Comparison of ENCODE assay signal across 21 cellular contexts in genomic region chr3:72567976-72568560, GRCh38.
DNase-seq lines count a peak whose midpoint lies in the region; TF ChIP-seq lines count a peak whose summit lies in the region.
"Had no signal": no experiment of that assay in that cellular context is flagged by ENCODE, and none has a peak within 500 bp of the region (broad histone marks: within the 10 kb centered on the region; RNA-seq: fewer than 3 reads in every experiment).

No MANE protein-coding gene starts in this region.

- H3K36me3 ChIP-seq in colonic mucosa (no peaks in the 10 kb centered on the region), liver (ENCODE audit: control insufficient read depth in 4 of 4, insufficient read depth in 3 of 4, low read depth in 1 of 4, low read length in 3 of 4) (no peaks in the 10 kb centered on the region), right atrium auricular region (no peaks in the 10 kb centered on the region)
- H3K36me3 ChIP-seq: BLaER1 had no signal

- H3K27ac ChIP-seq in colonic mucosa (no peak overlapping the region), liver (ENCODE audit: low read depth in 1 of 2, low read length in 2 of 2) (peak overlapping the region; percentile 4 to 39), right atrium auricular region (no peak overlapping the region)
- H3K27ac ChIP-seq: 22Rv1, BLaER1, HL-60 had no signal

- H3K4me1 ChIP-seq in colonic mucosa = no peaks in the 10 kb centered on the region
- peaks cover 8 to 40% (median 29%) of the 10 kb centered on the region in 4 donors for H3K4me1 ChIP-seq in liver (ENCODE audit: control insufficient read depth in 4 of 4, insufficient read depth in 4 of 4, low read length in 3 of 4)
- H3K4me1 ChIP-seq in right atrium auricular region = no peaks in the 10 kb centered on the region
- H3K4me1 ChIP-seq: BLaER1 had no signal

- H3K4me1 Mint-ChIP-seq in type B pancreatic cell (ENCODE audit: unreplicated experiment) = peaks cover 6% of the 10 kb centered on the region

- H3K9me3 ChIP-seq in colonic mucosa = no peaks in the 10 kb centered on the region
- no peaks in the 10 kb centered on the region for H3K9me3 ChIP-seq in liver (ENCODE audit: control insufficient read depth in 4 of 4, low read length in 3 of 4)
- H3K9me3 ChIP-seq in right atrium auricular region = no peaks in the 10 kb centered on the region
- H3K9me3 ChIP-seq: BLaER1, Caco-2 had no signal

- H3K27me3 Mint-ChIP-seq in type B pancreatic cell = no peaks in the 10 kb centered on the region
- H3K27me3 Mint-ChIP-seq: CD4-positive, alpha-beta memory T cell had no signal

- TF ChIP-seq CTCF in colonic mucosa (IDR thresholded peaks at IDR 0.05) = no peak
- no peak for TF ChIP-seq CTCF in liver (IDR thresholded peaks at IDR 0.05; ENCODE audit: low read depth, low read length, missing input control)
- TF ChIP-seq CTCF in type B pancreatic cell (conservative IDR thresholded peaks at IDR 0.05) = no peak
- no peak for TF ChIP-seq CTCF in right atrium auricular region (IDR thresholded peaks at IDR 0.05)

- H3K36me3 Mint-ChIP-seq in type B pancreatic cell = no peaks in the 10 kb centered on the region
- H3K36me3 Mint-ChIP-seq: CD4-positive, alpha-beta memory T cell had no signal

- intact Hi-C loops in colonic mucosa (cut with DNase I) = no loop called here

- WGBS in liver = 50% methylated on average over 14 of the region's 14 CpGs

- H3K9ac ChIP-seq in colonic mucosa (ENCODE audit: low read depth in 2 of 2, low read length in 2 of 2) = no peak overlapping the region
- no peak overlapping the region for H3K9ac ChIP-seq in liver (ENCODE audit: low read depth in 1 of 2, low read length in 2 of 2)
- H3K9ac ChIP-seq: BLaER1 had no signal

- peak; percentile 13 for DNase-seq in NCI-H1092 treated with DMSO at 0.1 percent for 48 hours (lab: John Stamatoyannopoulos, UW)
- DNase-seq in NCI-H1092 (lab: John Stamatoyannopoulos, UW) = no peak
- DNase-seq in colonic mucosa = peak; percentile 28
- no peak for DNase-seq in type B pancreatic cell (ENCODE audit: extremely low spot score, unreplicated experiment)
- DNase-seq in NCI-H2171 treated with DMSO at 0.1 percent for 48 hours (lab: John Stamatoyannopoulos, UW) = no peak
- DNase-seq in SIG-M5 (lab: John Stamatoyannopoulos, UW) = no peak
- no peak for DNase-seq in right atrium auricular region (ENCODE audit: low spot score)
- DNase-seq: ACHN; Caco-2; CD4-positive, alpha-beta memory T cell; GOT3; KBM-7; MM.1S; NCI-H1105; NCI-H2029 treated with DMSO at 0.1 percent for 48 hours; NCI-H82; Right ventricle myocardium superior had no signal

- H3K4me3 ChIP-seq in colonic mucosa (no peak overlapping the region), liver (ENCODE audit: low read depth in 1 of 3, low read length in 3 of 3) (no peak overlapping the region), right atrium auricular region (no peak overlapping the region)
- H3K4me3 ChIP-seq: BLaER1 had no signal

- peaks cover 4% of the 10 kb centered on the region for H3K9me3 Mint-ChIP-seq in type B pancreatic cell
- H3K9me3 Mint-ChIP-seq: CD4-positive, alpha-beta memory T cell had no signal

- H3K4me3 Mint-ChIP-seq in type B pancreatic cell = no peak overlapping the region
- H3K4me3 Mint-ChIP-seq: CD4-positive, alpha-beta memory T cell had no signal

- H3K27me3 ChIP-seq in colonic mucosa (no peaks in the 10 kb centered on the region), liver (ENCODE audit: control insufficient read depth in 4 of 4, insufficient read depth in 4 of 4, low read length in 3 of 4) (no peaks in the 10 kb centered on the region), right atrium auricular region (peaks cover 0 to 2% of the 10 kb centered on the region in 2 donors)
- H3K27me3 ChIP-seq: BLaER1 had no signal

- TF ChIP-seq RAD21 in liver (IDR thresholded peaks at IDR 0.05) = no peak

- peak overlapping the region; percentile 29 for H3K27ac Mint-ChIP-seq in type B pancreatic cell
- H3K27ac Mint-ChIP-seq: CD4-positive, alpha-beta memory T cell had no signal

TF ChIP-seq in liver, 16 proteins besides CTCF, POLR2A, EP300 and RAD21:
- TF ChIP-seq ZBTB33 (IDR thresholded peaks at IDR 0.05) (no peak), FOXA2 (IDR thresholded peaks at IDR 0.05) (no peak), HNF4A (conservative IDR thresholded peaks at IDR 0.05) (peak; percentile 45 to 57), EGR1 (IDR thresholded peaks at IDR 0.05; ENCODE audit: low read depth in 2 of 2) (no peak), RXRA (IDR thresholded peaks at IDR 0.05) (peak in 1 of 2 donors; percentile 24), JUND (IDR thresholded peaks at IDR 0.05) (no peak)

Comparison
In these comparisons a context has a peak if more than half of its experiments do, and no peak if none do; other contexts are left out.
1. DNase-seq: peak in NCI-H1092 treated with DMSO at 0.1 percent for 48 hours (single experiment) and colonic mucosa (single experiment); none in NCI-H1092 (single experiment), type B pancreatic cell (single experiment), NCI-H2171 treated with DMSO at 0.1 percent for 48 hours (single experiment), SIG-M5 (single experiment) and right atrium auricular region (single experiment).
2. H3K27ac ChIP-seq: peak in liver (2 of 2); none in colonic mucosa (single experiment) and right atrium auricular region (0 of 2).